ENCODE assay signal across 19 cellular contexts in the genomic region with DNA sequence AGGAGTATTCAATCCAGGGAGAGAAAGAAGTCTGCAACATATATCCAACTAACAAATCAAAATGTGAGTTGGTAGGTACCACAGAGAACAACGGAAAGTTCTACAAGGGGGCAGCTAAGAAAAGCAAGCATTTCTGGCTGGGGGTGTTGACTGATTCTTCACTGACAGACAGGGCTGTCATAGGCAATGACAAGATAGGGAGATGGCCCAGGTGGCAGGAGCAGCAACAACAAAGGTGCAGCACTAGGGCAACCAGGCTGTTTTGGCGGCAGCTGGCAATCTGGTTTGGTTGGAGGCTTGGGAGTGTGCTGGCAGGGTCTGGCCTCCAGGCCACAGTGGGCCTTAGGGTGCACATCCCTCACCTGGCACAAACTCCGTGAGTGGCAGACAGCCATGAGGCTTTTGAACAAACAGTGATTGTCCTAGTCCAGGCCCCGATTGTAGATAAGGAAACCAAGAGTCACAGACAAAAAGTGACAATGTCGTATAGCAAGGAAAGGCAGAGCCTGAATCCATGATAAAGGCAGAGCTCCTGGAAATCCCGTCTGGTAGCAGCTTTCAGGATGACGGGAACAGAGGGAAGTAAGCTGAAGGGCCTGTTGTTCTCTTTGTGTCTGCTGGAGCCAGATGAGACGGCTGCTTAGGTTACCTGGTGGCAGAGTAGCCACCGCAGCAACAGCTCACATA. TPM values are rescaled to one million over a fixed set of nuclear protein-coding genes. Genes with fewer than 3 reads are reported as not detected.
A peak's percentile ranks its signal among the peaks of the same experiment; 100 is the strongest.
DNase-seq lines count a peak whose midpoint lies in the region; ATAC-seq and TF ChIP-seq lines count a peak whose summit lies in the region.
"Had no signal": no experiment of that assay in that cellular context is flagged by ENCODE, and none has a peak within 500 bp of the region (broad histone marks: within the 10 kb centered on the region; RNA-seq: fewer than 3 reads in every experiment).

No MANE protein-coding gene starts in this region.

- in situ Hi-C loops in mammary epithelial cell (cut with MboI; ENCODE audit: low sequenced_read_pairs in 2 of 2): no loop called here

- H3K9me3 Mint-ChIP-seq in stimulated activated naive B cell treated with anti-CD40 and anti-IgM and Interleukin-4, amounts not matched to agents 10 μg/mL and 1 μg/mL and 100 μg/mL, for 72 hours: no peaks in the 10 kb centered on the region
- no peaks in the 10 kb centered on the region for H3K9me3 Mint-ChIP-seq in activated CD8-positive, alpha-beta T cell treated with anti-CD3 and anti-CD28 coated beads, Interleukin-2, amount 10 ng/mL, durations not matched to agents 7 days and 5 days (ENCODE audit: insufficient read depth)
- H3K9me3 Mint-ChIP-seq: activated B cell treated with CpG ODN at 0.5 μM for 24 hours, neural crest cell had no signal

- no peak overlapping the region for H3K4me2 ChIP-seq in mammary epithelial cell (ENCODE audit: insufficient read depth, low read depth, low read length)

- H3K4me3 Mint-ChIP-seq in T-helper 17 cell: no peak overlapping the region
- H3K4me3 Mint-ChIP-seq in stimulated activated naive B cell treated with anti-CD40 and anti-IgM and Interleukin-4, amounts not matched to agents 10 μg/mL and 1 μg/mL and 100 μg/mL, for 72 hours: no peak overlapping the region
- H3K4me3 Mint-ChIP-seq in activated CD8-positive, alpha-beta T cell treated with anti-CD3 and anti-CD28 coated beads, Interleukin-2, amount 10 ng/mL, durations not matched to agents 7 days and 5 days: no peak overlapping the region
- H3K4me3 Mint-ChIP-seq: activated B cell treated with CpG ODN at 0.5 μM for 24 hours, neural crest cell had no signal

- no peaks in the 10 kb centered on the region for H3K79me2 ChIP-seq in mammary epithelial cell (ENCODE audit: insufficient read depth, low read length)

- POLR2A ChIA-PET in activated CD8-positive, alpha-beta T cell treated with anti-CD3 and anti-CD28 coated beads, Interleukin-2, amount 10 ng/mL, durations not matched to agents 7 days and 5 days (lab: Charles Lee): no interaction called here

- H3K9me3 ChIP-seq in breast epithelium: no peaks in the 10 kb centered on the region
- H3K9me3 ChIP-seq in mammary epithelial cell (replicated peaks; ENCODE audit: insufficient read depth, low read length): no peaks in the 10 kb centered on the region
- H3K9me3 ChIP-seq in T-helper 17 cell (ENCODE audit: control insufficient read depth, low read length, poor library complexity, severe bottlenecking): no peaks in the 10 kb centered on the region
- H3K9me3 ChIP-seq: Peyer's patch had no signal

- intact Hi-C loops in breast epithelium (cut with DNase I; ENCODE audit: low total_unique reads) (no loop called here), mammary epithelial cell (cut with micrococcal nuclease) (no loop called here), left ventricle myocardium superior (cut with micrococcal nuclease) (no loop called here)

- dilution Hi-C loops in mammary epithelial cell (cut with HindIII; ENCODE audit: low sequenced_read_pairs): no loop called here

- CTCF ChIA-PET in mammary epithelial cell (lab: Charles Lee; ENCODE audit: low non-redundant PET): no interaction called here
- CTCF ChIA-PET in activated CD8-positive, alpha-beta T cell treated with anti-CD3 and anti-CD28 coated beads, Interleukin-2, amount 10 ng/mL, durations not matched to agents 7 days and 5 days (lab: Charles Lee): no interaction called here

- H3K4me1 ChIP-seq in breast epithelium (no peaks in the 10 kb centered on the region), mammary epithelial cell (ENCODE audit: insufficient read depth, low read length) (no peaks in the 10 kb centered on the region)
- H3K4me1 ChIP-seq: Peyer's patch had no signal

- peaks cover 10% of the 10 kb centered on the region for H3K4me1 Mint-ChIP-seq in T-helper 17 cell
- peaks cover 20 to 30% of the 10 kb centered on the region in 2 donors for H3K4me1 Mint-ChIP-seq in stimulated activated naive B cell treated with anti-CD40 and anti-IgM and Interleukin-4, amounts not matched to agents 10 μg/mL and 1 μg/mL and 100 μg/mL, for 72 hours
- H3K4me1 Mint-ChIP-seq in activated CD8-positive, alpha-beta T cell treated with anti-CD3 and anti-CD28 coated beads, Interleukin-2, amount 10 ng/mL, durations not matched to agents 7 days and 5 days (ENCODE audit: low read depth): peaks cover 4% of the 10 kb centered on the region

- no peaks in the 10 kb centered on the region for H3K36me3 ChIP-seq in breast epithelium
- H3K36me3 ChIP-seq in mammary epithelial cell (ENCODE audit: insufficient read depth, low read length): no peaks in the 10 kb centered on the region

- no peaks in the 10 kb centered on the region for H4K20me1 ChIP-seq in mammary epithelial cell (ENCODE audit: insufficient read depth, low read length)

- WGBS in mammary epithelial cell (ENCODE audit: low coverage, missing lambda C conversion rate): 54% methylated on average over 8 of the region's 9 CpGs

- ATAC-seq in T-helper 17 cell (no peak), left ventricle myocardium superior (peak; percentile 59), GM18870 (IDR thresholded peaks at IDR 0.05; ENCODE audit: unreplicated experiment) (no peak)
- ATAC-seq in stimulated activated naive B cell treated with anti-CD40 and anti-IgM and Interleukin-4, amounts not matched to agents 10 μg/mL and 1 μg/mL and 100 μg/mL, for 72 hours (replicated peaks): no peak
- ATAC-seq in activated CD8-positive, alpha-beta T cell treated with anti-CD3 and anti-CD28 coated beads, Interleukin-2, amount 10 ng/mL, durations not matched to agents 7 days and 5 days: no peak
- ATAC-seq: left colon, sciatic nerve had no signal

- H3K4me3 ChIP-seq in breast epithelium (no peak overlapping the region), mammary epithelial cell (replicated peaks in 1 of 3; ENCODE audit: insufficient read depth in 1 of 3, low read depth in 2 of 3, low read length in 3 of 3) (no peak overlapping the region)
- H3K4me3 ChIP-seq: K562, Peyer's patch had no signal

- peaks cover 7% of the 10 kb centered on the region for H3K36me3 Mint-ChIP-seq in T-helper 17 cell (ENCODE audit: low read depth)
- H3K36me3 Mint-ChIP-seq in stimulated activated naive B cell treated with anti-CD40 and anti-IgM and Interleukin-4, amounts not matched to agents 10 μg/mL and 1 μg/mL and 100 μg/mL, for 72 hours: peaks cover 28 to 50% of the 10 kb centered on the region in 2 donors
- H3K36me3 Mint-ChIP-seq in activated CD8-positive, alpha-beta T cell treated with anti-CD3 and anti-CD28 coated beads, Interleukin-2, amount 10 ng/mL, durations not matched to agents 7 days and 5 days (ENCODE audit: low read depth): peaks cover 8% of the 10 kb centered on the region

- H3K27ac ChIP-seq in breast epithelium: peak overlapping the region; percentile 50 to 60
- H3K27ac ChIP-seq in mammary epithelial cell (ENCODE audit: insufficient read depth, low read depth, low read length): no peak overlapping the region
- H3K27ac ChIP-seq: Peyer's patch had no signal

- H3K27me3 Mint-ChIP-seq in T-helper 17 cell: no peaks in the 10 kb centered on the region
- H3K27me3 Mint-ChIP-seq in stimulated activated naive B cell treated with anti-CD40 and anti-IgM and Interleukin-4, amounts not matched to agents 10 μg/mL and 1 μg/mL and 100 μg/mL, for 72 hours: no peaks in the 10 kb centered on the region
- H3K27me3 Mint-ChIP-seq in activated CD8-positive, alpha-beta T cell treated with anti-CD3 and anti-CD28 coated beads, Interleukin-2, amount 10 ng/mL, durations not matched to agents 7 days and 5 days (ENCODE audit: low read depth): no peaks in the 10 kb centered on the region
- H3K27me3 Mint-ChIP-seq: activated B cell treated with CpG ODN at 0.5 μM for 24 hours had no signal

- TF ChIP-seq POLR2A in breast epithelium (IDR thresholded peaks at IDR 0.05): no peak

- DNase-seq in breast epithelium (ENCODE audit: low spot score in 2 of 2) (peak in 1 of 2 donors; percentile 22), mammary epithelial cell (no peak), T-helper 17 cell (no peak), left ventricle myocardium superior (peak; percentile 50), cerebellum (ENCODE audit: low spot score) (no peak)
- DNase-seq in stimulated activated naive B cell treated with anti-CD40 and anti-IgM and Interleukin-4, amounts not matched to agents 10 μg/mL and 1 μg/mL and 100 μg/mL, for 72 hours: no peak
- no peak for DNase-seq in activated CD8-positive, alpha-beta T cell treated with anti-CD3 and anti-CD28 coated beads, Interleukin-2, amount 10 ng/mL, durations not matched to agents 7 days and 5 days
- DNase-seq: activated B cell treated with CpG ODN at 0.5 μM for 24 hours; activated CD4-positive, alpha-beta T cell treated with anti-CD3 and anti-CD28 coated beads, Interleukin-2, amount 50 U/mL, for 4 hours; activated gamma-delta T cell treated with Interleukin-2 at 50 U/mL for 16 hours; amniotic stem cell; left colon; NCI-H774; Peyer's patch; posterior cingulate gyrus had no signal

- BruUV-seq in mammary epithelial cell (replicated peaks; lab: Mats Ljungman, UMichigan): no TSS peak

- H2AFZ ChIP-seq in mammary epithelial cell (ENCODE audit: low read depth, low read length): no peak overlapping the region

- TF ChIP-seq CTCF in breast epithelium (IDR thresholded peaks at IDR 0.05) (no peak), mammary epithelial cell (conservative IDR thresholded peaks at IDR 0.05 in 1 of 2, IDR thresholded peaks at IDR 0.05 in 1 of 2; ENCODE audit: extremely low read depth in 1 of 2, insufficient read depth in 1 of 2, low read depth in 1 of 2, low read length in 2 of 2) (no peak)

- no peaks in the 10 kb centered on the region for H3K27me3 ChIP-seq in breast epithelium
- H3K27me3 ChIP-seq in mammary epithelial cell (ENCODE audit: insufficient read depth, low read length): no peaks in the 10 kb centered on the region
- H3K27me3 ChIP-seq: Peyer's patch had no signal

- peak overlapping the region; percentile 79 for H3K27ac Mint-ChIP-seq in T-helper 17 cell
- peak overlapping the region; percentile 59 for H3K27ac Mint-ChIP-seq in stimulated activated naive B cell treated with anti-CD40 and anti-IgM and Interleukin-4, amounts not matched to agents 10 μg/mL and 1 μg/mL and 100 μg/mL, for 72 hours
- H3K27ac Mint-ChIP-seq in activated CD8-positive, alpha-beta T cell treated with anti-CD3 and anti-CD28 coated beads, Interleukin-2, amount 10 ng/mL, durations not matched to agents 7 days and 5 days: no peak overlapping the region

- H3K9ac ChIP-seq in mammary epithelial cell (ENCODE audit: insufficient read depth, low read length): no peak overlapping the region

RNA-seq across cellular contexts. Expression of gene DPCD, which starts 28.4 kb away (rescaled TPM):
- total RNA-seq in breast epithelium (10 to 100 TPM; 17.0 to 25.9 (median 24.7) TPM), mammary epithelial cell (10 to 100 TPM; 25.8 to 32.2 TPM), T-helper 17 cell (1 to 10 TPM in 1 of 2 donors, not detected in 1; 1.9 TPM), left ventricle myocardium superior (21.9 TPM), cerebellum (13.1 TPM)
- polyA plus RNA-seq in mammary epithelial cell: 57.6 TPM
- 47.5 TPM for polyA minus RNA-seq in mammary epithelial cell
- 1 to 10 TPM; 5.1 to 6.2 TPM for total RNA-seq in activated CD8-positive, alpha-beta T cell treated with anti-CD3 and anti-CD28 coated beads, Interleukin-2, amount 10 ng/mL, durations not matched to agents 7 days and 5 days

RNA-seq across cellular contexts. Expression of gene POLL, which starts 28.5 kb away (rescaled TPM):
- 10 to 100 TPM; 19.5 to 31.6 (median 20.3) TPM for total RNA-seq in breast epithelium
- total RNA-seq in mammary epithelial cell: 10 to 100 TPM; 14.7 to 30.3 TPM
- 17.7 TPM for polyA plus RNA-seq in mammary epithelial cell
- 40.8 TPM for polyA minus RNA-seq in mammary epithelial cell
- total RNA-seq in T-helper 17 cell: 10 to 100 TPM; 25.3 to 30.9 TPM
- 20.1 TPM for total RNA-seq in left ventricle myocardium superior
- 10 to 100 TPM; 25.3 to 28.5 TPM for total RNA-seq in activated CD8-positive, alpha-beta T cell treated with anti-CD3 and anti-CD28 coated beads, Interleukin-2, amount 10 ng/mL, durations not matched to agents 7 days and 5 days
- 14.4 TPM for total RNA-seq in cerebellum
